8 cellular contexts compared by ENCODE assay signal in the genomic region with DNA sequence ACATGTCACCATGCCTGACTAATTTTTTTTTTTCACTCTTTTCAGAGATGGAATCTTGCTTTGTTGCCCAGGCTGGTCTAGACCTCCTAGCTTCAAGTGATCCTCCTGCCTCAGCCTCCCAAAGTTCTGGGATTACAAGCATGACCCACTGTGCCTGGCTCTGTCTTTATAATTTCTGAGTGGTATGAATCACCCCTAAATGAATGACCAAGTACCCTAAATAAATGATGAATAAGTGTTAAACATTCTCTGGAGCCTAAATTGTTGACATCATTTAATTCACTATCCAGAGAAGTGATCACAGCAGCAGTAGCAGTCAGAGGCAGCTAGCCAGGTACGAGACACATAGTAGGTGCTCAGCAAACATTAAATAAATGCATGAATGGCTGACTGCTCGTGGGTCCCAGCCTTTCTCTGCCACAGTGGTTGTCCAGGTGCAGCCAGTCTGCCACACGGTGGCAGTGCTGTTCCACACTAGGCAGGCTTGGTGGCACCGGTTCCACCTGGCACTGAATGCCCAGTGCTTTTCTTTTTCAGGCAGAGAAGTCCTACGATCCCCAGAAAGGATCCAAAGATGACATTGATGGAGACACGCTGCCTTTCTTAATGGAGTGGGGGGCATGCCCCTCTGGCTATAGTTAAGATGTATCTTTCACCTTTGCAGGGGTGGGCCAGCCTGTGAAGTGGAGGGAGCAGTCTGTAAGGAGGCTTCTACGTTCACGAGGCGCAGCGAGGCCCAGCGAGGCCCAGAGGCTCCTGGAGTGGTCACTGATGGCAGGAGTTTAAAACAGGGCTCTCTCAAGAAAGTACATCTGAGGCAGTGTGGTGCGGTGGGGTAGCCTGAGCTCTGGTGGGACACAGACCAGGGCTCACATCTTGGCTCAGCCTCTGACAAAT. TPM values are rescaled to one million over a fixed set of nuclear protein-coding genes. Genes with fewer than 3 reads are reported as not detected.
DNase-seq lines count a peak whose midpoint lies in the region; ATAC-seq and TF ChIP-seq lines count a peak whose summit lies in the region.

No MANE protein-coding gene starts in this region.

- intact Hi-C loops in OCI-LY7 (cut with micrococcal nuclease; ENCODE audit: unreplicated experiment) = loop anchor here (1.0 to 5.0 kb wide), 4 partner anchors 227 to 957 kb away; no protein-coding TSS in a partner anchor

- POLR2A ChIA-PET in OCI-LY7 (lab: Charles Lee) = interaction anchor here (0.5 to 0.6 kb wide), 2 partner anchors 555 to 1020 kb away, joined by 3 read pairs; no protein-coding TSS in a partner anchor

- H3K4me2 ChIP-seq in OCI-LY7 (ENCODE audit: low read length) = no peak overlapping the region

- no peak for TF ChIP-seq POLR2A in suprapubic skin (IDR thresholded peaks at IDR 0.05)

- TF ChIP-seq CTCF in AG09319 (IDR thresholded peaks at IDR 0.05; ENCODE audit: low read depth, low read length) = peak; percentile 98
- peak; percentile 89 for TF ChIP-seq CTCF in OCI-LY7 (conservative IDR thresholded peaks at IDR 0.05; ENCODE audit: low read length)
- TF ChIP-seq CTCF in fibroblast of pulmonary artery (IDR thresholded peaks at IDR 0.05; ENCODE audit: low read length, missing control alignments) = peak; percentile 100
- peak; percentile 84 to 92 for TF ChIP-seq CTCF in suprapubic skin (IDR thresholded peaks at IDR 0.05)

- H3K36me3 ChIP-seq in OCI-LY7 (ENCODE audit: insufficient read depth, low read length) (no peaks in the 10 kb centered on the region), suprapubic skin (no peaks in the 10 kb centered on the region)

- H2AFZ ChIP-seq in OCI-LY7 (ENCODE audit: low read length) = no peak overlapping the region

- H3K27me3 ChIP-seq in suprapubic skin = no peaks in the 10 kb centered on the region

- TF ChIP-seq EP300 in suprapubic skin (IDR thresholded peaks at IDR 0.05) = no peak

- no peak overlapping the region for H3K27ac ChIP-seq in OCI-LY7 (ENCODE audit: low read depth, low read length, poor library complexity, severe bottlenecking)
- H3K27ac ChIP-seq in suprapubic skin = no peak overlapping the region

- H3K4me3 ChIP-seq in OCI-LY7 (ENCODE audit: low read depth, low read length, poor library complexity, severe bottlenecking) (no peak overlapping the region), fibroblast of pulmonary artery (replicated peaks; ENCODE audit: low read depth, low read length) (no peak overlapping the region), suprapubic skin (no peak overlapping the region)

- no peaks in the 10 kb centered on the region for H3K9me3 ChIP-seq in OCI-LY7 (ENCODE audit: low read length)
- H3K9me3 ChIP-seq in suprapubic skin = no peaks in the 10 kb centered on the region

- no peaks in the 10 kb centered on the region for H3K9me2 ChIP-seq in OCI-LY7 (ENCODE audit: insufficient read depth, low read length)

- no peaks in the 10 kb centered on the region for H3K79me2 ChIP-seq in OCI-LY7 (ENCODE audit: insufficient read depth, low read depth, low read length)

- 48% methylated on average over 11 of the region's 12 CpGs for WGBS in suprapubic skin

- CTCF ChIA-PET in OCI-LY7 (lab: Charles Lee; ENCODE audit: unreplicated experiment) = interaction anchor here (0.9 kb wide), 1 partner anchor 226 kb away, joined by 3 read pairs; no protein-coding TSS in a partner anchor

- no TSS peak for BruUV-seq in OCI-LY7 (replicated peaks; lab: Mats Ljungman, UMichigan)

- ATAC-seq in GM18867 (IDR thresholded peaks at IDR 0.05; ENCODE audit: unreplicated experiment) (peak; percentile 86), HG03571 (IDR thresholded peaks at IDR 0.05; ENCODE audit: unreplicated experiment) (peak; percentile 66)

- DNase-seq in AG09319 (ENCODE audit: extremely low read depth, low read depth) (no peak), OCI-LY7 (ENCODE audit: low spot score) (peak; percentile 53), fibroblast of pulmonary artery (ENCODE audit: low read depth) (peak; percentile 73), non-pigmented ciliary epithelial cell (ENCODE audit: low read depth) (peak; percentile 11), suprapubic skin (ENCODE audit: low spot score in 2 of 2) (peak; percentile 70 to 84)
- DNase-seq in activated T-cell treated with anti-CD3 and anti-CD28 coated beads, Interleukin-2, amount 50 U/mL, for 48 hours = peak; percentile 78 to 83

- no peaks in the 10 kb centered on the region for H3K4me1 ChIP-seq in OCI-LY7 (ENCODE audit: insufficient read depth, low read length, poor library complexity, severe bottlenecking)
- no peaks in the 10 kb centered on the region for H3K4me1 ChIP-seq in suprapubic skin

- no peaks in the 10 kb centered on the region for H4K20me1 ChIP-seq in OCI-LY7 (ENCODE audit: insufficient read depth, low read length)

RNA-seq across cellular contexts. Expression of gene TTC12, which starts 8.7 kb away (rescaled TPM):
- 3.6 and 4.4 TPM in 2 replicates for total RNA-seq in OCI-LY7 (2014; rRNA removed; shearing (Covaris generic))
- 3.9 and 4.1 TPM in 2 replicates for total RNA-seq in OCI-LY7 (2022)
- 10 to 100 TPM in 3 of 4 donors, 1 to 10 TPM in 1; 9.5 to 67.8 (median 30.3) TPM for total RNA-seq in suprapubic skin
